ENCODE assay signal across 13 cellular contexts in the genomic region with DNA sequence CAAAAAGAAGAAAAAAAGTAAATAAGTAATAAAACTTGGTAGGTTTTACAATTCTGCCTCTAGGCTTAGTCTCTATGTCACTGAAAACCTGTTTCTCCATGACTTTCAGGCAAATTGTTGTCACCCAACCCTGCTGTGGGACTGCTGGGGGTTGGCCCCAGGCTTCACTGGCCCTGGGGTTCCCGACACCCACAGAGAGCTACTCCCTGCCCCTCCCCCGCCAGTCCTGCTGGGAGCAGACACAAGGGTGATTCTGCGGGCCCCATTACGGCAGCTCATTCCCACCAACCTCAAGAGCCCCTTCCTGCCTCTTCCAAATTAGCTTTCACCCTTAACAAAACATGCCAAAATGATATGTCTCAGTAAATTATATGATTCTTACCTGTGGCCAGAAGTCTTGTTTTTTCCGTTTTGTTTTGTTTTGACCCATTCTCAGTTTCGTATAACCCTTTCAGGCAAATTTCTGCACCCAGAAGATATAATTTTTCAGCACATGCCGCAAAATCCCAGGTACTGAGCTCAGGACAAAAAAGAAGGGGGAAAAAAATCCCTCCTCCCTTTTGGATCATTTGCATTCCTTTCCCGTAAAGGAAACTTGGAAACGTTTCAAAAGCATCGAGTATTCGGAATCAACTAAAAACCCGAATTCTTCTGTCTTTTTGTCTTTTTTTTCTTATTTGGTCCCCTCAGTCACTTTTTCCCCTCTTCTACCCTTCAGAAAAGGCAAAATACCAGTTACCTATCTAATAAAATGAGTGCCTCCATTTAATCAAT. TPM values are rescaled to one million over a fixed set of nuclear protein-coding genes. Genes with fewer than 3 reads are reported as not detected.
A peak's percentile ranks its signal among the peaks of the same experiment; 100 is the strongest.
DNase-seq lines count a peak whose midpoint lies in the region; ATAC-seq and TF ChIP-seq lines count a peak whose summit lies in the region.
"Had no signal": no experiment of that assay in that cellular context is flagged by ENCODE, and none has a peak within 500 bp of the region (broad histone marks: within the 10 kb centered on the region; RNA-seq: fewer than 3 reads in every experiment).

No MANE protein-coding gene starts in this region.

- POLR2A ChIA-PET in OCI-LY7 (lab: Charles Lee), result interaction anchor here (0.8 to 5.1 kb wide), 11 partner anchors 7 to 43 kb away, joined by 3 to 54 read pairs (median 4); no protein-coding TSS in a partner anchor

- BruUV-seq in OCI-LY7 (replicated peaks; lab: Mats Ljungman, UMichigan), result no TSS peak

- peaks cover 0 to 11% (median 2%) of the 10 kb centered on the region in 3 donors for H3K27me3 Mint-ChIP-seq in CD14-positive monocyte (ENCODE audit: low read depth in 3 of 3)
- H3K27me3 Mint-ChIP-seq in endothelial cell (ENCODE audit: unreplicated experiment), result no peaks in the 10 kb centered on the region
- H3K27me3 Mint-ChIP-seq in activated T-helper 1 cell treated with anti-CD3 and anti-CD28 coated beads, Interleukin-12 subunit alpha, Interleukin-12 subunit beta, Interleukin-2, Interleukin-4 antibody, amounts not matched to agents 30 ng/mL and 10 ng/mL and 1 ng/mL, durations not matched to agents 14 hours and 24 hours and 36 hours (ENCODE audit: insufficient read depth), result peaks cover 9% of the 10 kb centered on the region

- no peaks in the 10 kb centered on the region for H3K79me1 ChIP-seq in neuronal stem cell (ENCODE audit: low read depth, low read length)

- peak overlapping the region; percentile 44 for H3K18ac ChIP-seq in neuronal stem cell (ENCODE audit: low read length)

- H3K9me3 Mint-ChIP-seq in CD14-positive monocyte, result no peaks in the 10 kb centered on the region
- no peaks in the 10 kb centered on the region for H3K9me3 Mint-ChIP-seq in endothelial cell (ENCODE audit: unreplicated experiment)
- H3K9me3 Mint-ChIP-seq in activated T-helper 1 cell treated with anti-CD3 and anti-CD28 coated beads, Interleukin-12 subunit alpha, Interleukin-12 subunit beta, Interleukin-2, Interleukin-4 antibody, amounts not matched to agents 30 ng/mL and 10 ng/mL and 1 ng/mL, durations not matched to agents 14 hours and 24 hours and 36 hours, result no peaks in the 10 kb centered on the region

- no peak overlapping the region for H3K23ac ChIP-seq in neuronal stem cell (ENCODE audit: low read depth, low read length, poor library complexity)

- CTCF ChIA-PET in OCI-LY7 (lab: Charles Lee; ENCODE audit: unreplicated experiment), result no interaction called here

- no peaks in the 10 kb centered on the region for H4K20me1 ChIP-seq in OCI-LY7 (ENCODE audit: insufficient read depth, low read length)

- intact Hi-C loops in CD14-positive monocyte (cut with micrococcal nuclease) (no loop called here), OCI-LY7 (cut with micrococcal nuclease; ENCODE audit: unreplicated experiment) (no loop called here), left ventricle myocardium inferior (cut with micrococcal nuclease) (no loop called here)
- intact Hi-C loops in activated T-helper 1 cell treated with anti-CD3 and anti-CD28 coated beads, Interleukin-12 subunit alpha, Interleukin-12 subunit beta, Interleukin-2, Interleukin-4 antibody, amounts not matched to agents 30 ng/mL and 10 ng/mL and 1 ng/mL, durations not matched to agents 14 hours and 24 hours and 36 hours (cut with micrococcal nuclease), result no loop called here

- H3K9me3 ChIP-seq in OCI-LY7 (ENCODE audit: low read length) (no peaks in the 10 kb centered on the region), neuronal stem cell (replicated peaks in 1 of 2; ENCODE audit: control insufficient read depth in 2 of 2, insufficient read depth in 1 of 2, low read depth in 1 of 2, low read length in 2 of 2) (no peaks in the 10 kb centered on the region), left ventricle myocardium inferior (replicated peaks) (no peaks in the 10 kb centered on the region)
- H3K9me3 ChIP-seq: tibial nerve had no signal

- H3K4me3 ChIP-seq in OCI-LY7 (ENCODE audit: low read depth, low read length, poor library complexity, severe bottlenecking), result peak overlapping the region; percentile 57
- no peak overlapping the region for H3K4me3 ChIP-seq in neuronal stem cell (ENCODE audit: low read length in 2 of 2)
- no peak overlapping the region for H3K4me3 ChIP-seq in left ventricle myocardium inferior
- H3K4me3 ChIP-seq: tibial nerve had no signal

- peaks cover 72% of the 10 kb centered on the region for H3K4me1 Mint-ChIP-seq in CD14-positive monocyte
- H3K4me1 Mint-ChIP-seq in endothelial cell (ENCODE audit: unreplicated experiment), result peaks cover 50% of the 10 kb centered on the region
- peaks cover 28% of the 10 kb centered on the region for H3K4me1 Mint-ChIP-seq in activated T-helper 1 cell treated with anti-CD3 and anti-CD28 coated beads, Interleukin-12 subunit alpha, Interleukin-12 subunit beta, Interleukin-2, Interleukin-4 antibody, amounts not matched to agents 30 ng/mL and 10 ng/mL and 1 ng/mL, durations not matched to agents 14 hours and 24 hours and 36 hours (ENCODE audit: low read depth)

- no peaks in the 10 kb centered on the region for H3K9me2 ChIP-seq in OCI-LY7 (ENCODE audit: insufficient read depth, low read length)

- H3K14ac ChIP-seq in neuronal stem cell (ENCODE audit: low read length), result no peak overlapping the region

- no peak overlapping the region for H3K4ac ChIP-seq in neuronal stem cell (ENCODE audit: low read length)

- WGBS in neuronal stem cell (ENCODE audit: extremely low coverage in 2 of 2, insufficient read length in 2 of 2, insufficient replicate concordance in 1 of 2), 2 donors, result no CpG with 5 or more reads among the region's 12 CpGs

- no peak overlapping the region for H2BK120ac ChIP-seq in neuronal stem cell (ENCODE audit: low read depth, low read length)

- ATAC-seq in HG02678 (IDR thresholded peaks at IDR 0.05; ENCODE audit: unreplicated experiment), result no peak

- H2AFZ ChIP-seq in OCI-LY7 (ENCODE audit: low read length) (peak overlapping the region; percentile 40; the same call in 1 of the 2 replicates), neuronal stem cell (ENCODE audit: low read length) (no peak overlapping the region)
- H2AFZ ChIP-seq: parathyroid adenoma had no signal

- H3K36me3 ChIP-seq in OCI-LY7 (ENCODE audit: insufficient read depth, low read length), result no peaks in the 10 kb centered on the region
- no peaks in the 10 kb centered on the region for H3K36me3 ChIP-seq in neuronal stem cell (replicated peaks in 1 of 2; ENCODE audit: control insufficient read depth in 2 of 2, insufficient read depth in 2 of 2, low read length in 2 of 2)
- no peaks in the 10 kb centered on the region for H3K36me3 ChIP-seq in left ventricle myocardium inferior
- H3K36me3 ChIP-seq: tibial nerve, WERI-Rb-1 had no signal

- H2BK15ac ChIP-seq in neuronal stem cell (ENCODE audit: low read length), result no peak overlapping the region

- H3K4me2 ChIP-seq in OCI-LY7 (ENCODE audit: low read length) (peak overlapping the region; percentile 86), neuronal stem cell (ENCODE audit: insufficient read depth, low read length, poor library complexity, severe bottlenecking) (no peak overlapping the region)

- no peak overlapping the region for H4K91ac ChIP-seq in neuronal stem cell (ENCODE audit: low read depth, low read length, poor library complexity)

- H4K8ac ChIP-seq in neuronal stem cell (ENCODE audit: low read depth, low read length), result no peak overlapping the region

- H3K4me1 ChIP-seq in OCI-LY7 (ENCODE audit: insufficient read depth, low read length, poor library complexity, severe bottlenecking) (peaks cover 82% of the 10 kb centered on the region), neuronal stem cell (ENCODE audit: control insufficient read depth in 2 of 2, insufficient read depth in 1 of 2, low read depth in 1 of 2, low read length in 2 of 2) (peaks cover 23 to 46% of the 10 kb centered on the region in 2 donors), left ventricle myocardium inferior (peaks cover 10% of the 10 kb centered on the region)
- H3K4me1 ChIP-seq: parathyroid adenoma had no signal

- TF ChIP-seq CTCF in CD14-positive monocyte (IDR thresholded peaks at IDR 0.05) (no peak), OCI-LY7 (conservative IDR thresholded peaks at IDR 0.05; ENCODE audit: low read length) (no peak), endothelial cell (IDR thresholded peaks at IDR 0.05; ENCODE audit: unreplicated experiment) (no peak), left ventricle myocardium inferior (IDR thresholded peaks at IDR 0.05; ENCODE audit: borderline replicate concordance) (no peak)

- H2AK5ac ChIP-seq in neuronal stem cell (ENCODE audit: low read depth, low read length), result no peak overlapping the region

- H2BK12ac ChIP-seq in neuronal stem cell (ENCODE audit: low read length), result no peak overlapping the region

- peaks cover 32% of the 10 kb centered on the region; the same call in 1 of the 2 replicates for H3K79me2 ChIP-seq in OCI-LY7 (ENCODE audit: insufficient read depth, low read depth, low read length)
- H3K79me2 ChIP-seq: parathyroid adenoma had no signal

- DNase-seq in CD14-positive monocyte (ENCODE audit: low spot score) (no peak), OCI-LY7 (ENCODE audit: low spot score) (no peak), endothelial cell (ENCODE audit: low spot score) (no peak), neuronal stem cell (ENCODE audit: low spot score) (no peak), NCI-H748 treated with DMSO at 0.1 percent for 48 hours (lab: John Stamatoyannopoulos, UW) (no peak), left ventricle myocardium inferior (no peak)
- DNase-seq in activated T-helper 1 cell treated with anti-CD3 and anti-CD28 coated beads, Interleukin-12 subunit alpha, Interleukin-12 subunit beta, Interleukin-2, Interleukin-4 antibody, amounts not matched to agents 30 ng/mL and 10 ng/mL and 1 ng/mL, durations not matched to agents 14 hours and 24 hours and 36 hours (ENCODE audit: low spot score), result no peak
- DNase-seq: mammary epithelial cell, NCI-H2107, WERI-Rb-1 had no signal

- H3K4me3 Mint-ChIP-seq in CD14-positive monocyte (peak overlapping the region in 1 of 2 donors; percentile 48), endothelial cell (ENCODE audit: unreplicated experiment) (peak overlapping the region; percentile 13)
- H3K4me3 Mint-ChIP-seq in activated T-helper 1 cell treated with anti-CD3 and anti-CD28 coated beads, Interleukin-12 subunit alpha, Interleukin-12 subunit beta, Interleukin-2, Interleukin-4 antibody, amounts not matched to agents 30 ng/mL and 10 ng/mL and 1 ng/mL, durations not matched to agents 14 hours and 24 hours and 36 hours, result no peak overlapping the region

- H3K36me3 Mint-ChIP-seq in CD14-positive monocyte, result peaks cover 70 to 83% of the 10 kb centered on the region in 2 donors
- H3K36me3 Mint-ChIP-seq in endothelial cell (ENCODE audit: low read depth, unreplicated experiment), result peaks cover 4% of the 10 kb centered on the region
- no peaks in the 10 kb centered on the region for H3K36me3 Mint-ChIP-seq in activated T-helper 1 cell treated with anti-CD3 and anti-CD28 coated beads, Interleukin-12 subunit alpha, Interleukin-12 subunit beta, Interleukin-2, Interleukin-4 antibody, amounts not matched to agents 30 ng/mL and 10 ng/mL and 1 ng/mL, durations not matched to agents 14 hours and 24 hours and 36 hours (ENCODE audit: low read depth)

- no peak overlapping the region for H2BK5ac ChIP-seq in neuronal stem cell (ENCODE audit: low read length)

- H3K27ac ChIP-seq in OCI-LY7 (ENCODE audit: low read depth, low read length, poor library complexity, severe bottlenecking), result peak overlapping the region; percentile 85
- no peak overlapping the region for H3K27ac ChIP-seq in neuronal stem cell (replicated peaks; ENCODE audit: low read length)
- no peak overlapping the region for H3K27ac ChIP-seq in left ventricle myocardium inferior (replicated peaks)
- H3K27ac ChIP-seq: parathyroid adenoma, WERI-Rb-1 had no signal

- no peaks in the 10 kb centered on the region for H3K27me3 ChIP-seq in neuronal stem cell (ENCODE audit: control insufficient read depth in 3 of 3, insufficient read depth in 3 of 3, low read depth in 1 of 3, low read length in 3 of 3)
- peaks cover 59% of the 10 kb centered on the region for H3K27me3 ChIP-seq in left ventricle myocardium inferior (ENCODE audit: low read depth)

- peak overlapping the region; percentile 83 to 97 (median 93) for H3K27ac Mint-ChIP-seq in CD14-positive monocyte
- H3K27ac Mint-ChIP-seq in endothelial cell (ENCODE audit: unreplicated experiment), result peak overlapping the region; percentile 25
- H3K27ac Mint-ChIP-seq in activated T-helper 1 cell treated with anti-CD3 and anti-CD28 coated beads, Interleukin-12 subunit alpha, Interleukin-12 subunit beta, Interleukin-2, Interleukin-4 antibody, amounts not matched to agents 30 ng/mL and 10 ng/mL and 1 ng/mL, durations not matched to agents 14 hours and 24 hours and 36 hours, result no peak overlapping the region

- no peak overlapping the region for H3K9ac ChIP-seq in neuronal stem cell (ENCODE audit: low read depth, low read length, poor library complexity)
- H3K9ac ChIP-seq: parathyroid adenoma had no signal

RNA-seq across cellular contexts. Expression of gene CHST15, which starts 27.8 kb away (rescaled TPM):
- 10 to 100 TPM; 54.4 to 87.5 TPM for polyA plus RNA-seq in CD14-positive monocyte
- total RNA-seq in OCI-LY7 (2014; rRNA removed; shearing (Covaris generic)), result 19.9 and 26.4 TPM in 2 replicates
- total RNA-seq in OCI-LY7 (2022), result 14.7 and 19.2 TPM in 2 replicates
- total RNA-seq in endothelial cell (ENCODE audit: unreplicated experiment), result 148 TPM
- polyA plus RNA-seq in neuronal stem cell (2013, experiment 1 of 2), result 0.42 TPM
- 0.43 TPM for polyA plus RNA-seq in neuronal stem cell (2013, experiment 2 of 2)
- 0.15 and 0.18 TPM in 2 replicates for total RNA-seq in activated T-helper 1 cell treated with anti-CD3 and anti-CD28 coated beads, Interleukin-12 subunit alpha, Interleukin-12 subunit beta, Interleukin-2, Interleukin-4 antibody, amounts not matched to agents 30 ng/mL and 10 ng/mL and 1 ng/mL, durations not matched to agents 14 hours and 24 hours and 36 hours
- 4.5 TPM for total RNA-seq in left ventricle myocardium inferior
